ENCODE assay signal across 8 cellular contexts in genomic region chr7:129611246-129612111, GRCh38. TPM values are rescaled to one million over a fixed set of nuclear protein-coding genes. Genes with fewer than 3 reads are reported as not detected.
A peak's percentile ranks its signal among the peaks of the same experiment; 100 is the strongest.
DNase-seq lines count a peak whose midpoint lies in the region; ATAC-seq and TF ChIP-seq lines count a peak whose summit lies in the region.

Gene NRF1 (plus strand): TSS chr7:129611720. CDS start chr7:129657352, 45,632 bp downstream.

- H3K9me3 ChIP-seq in A673 (ENCODE audit: low read depth, low read length, poor library complexity, severe bottlenecking): no peaks in the 10 kb centered on the region
- H3K9me3 ChIP-seq in mammary epithelial cell (replicated peaks; ENCODE audit: insufficient read depth, low read length): no peaks in the 10 kb centered on the region

- H3K4me3 Mint-ChIP-seq in immature natural killer cell: peak within 1 kb of the TSS; percentile 94 to 99 (median 98)

- peaks cover 75 to 86% of the 10 kb centered on the region in 2 donors for H3K4me1 Mint-ChIP-seq in immature natural killer cell

- peak within 1 kb of the TSS; percentile 94 for H2AFZ ChIP-seq in mammary epithelial cell (ENCODE audit: low read depth, low read length)

- peaks cover 67% of the 10 kb centered on the region for H3K79me2 ChIP-seq in mammary epithelial cell (ENCODE audit: insufficient read depth, low read length)

- in situ Hi-C loops in mammary epithelial cell (cut with MboI; ENCODE audit: low sequenced_read_pairs in 2 of 2): no loop called here

- no peak for TF ChIP-seq CTCF in A673 (conservative IDR thresholded peaks at IDR 0.05; ENCODE audit: low read depth, low read length)
- TF ChIP-seq CTCF in WI38 (IDR thresholded peaks at IDR 0.05; ENCODE audit: low read depth, low read length): no peak
- TF ChIP-seq CTCF in mammary epithelial cell (conservative IDR thresholded peaks at IDR 0.05 in 1 of 2, IDR thresholded peaks at IDR 0.05 in 1 of 2; ENCODE audit: extremely low read depth in 1 of 2, insufficient read depth in 1 of 2, low read depth in 1 of 2, low read length in 2 of 2): peak in 1 of 2 donors; percentile 12

- H3K4me3 ChIP-seq in A673 (ENCODE audit: low read depth, low read length, poor library complexity, severe bottlenecking) (peak within 1 kb of the TSS; percentile 82), WI38 (ENCODE audit: low read depth, low read length) (peak within 1 kb of the TSS; percentile 76), mammary epithelial cell (replicated peaks in 1 of 3; ENCODE audit: insufficient read depth in 1 of 3, low read depth in 2 of 3, low read length in 3 of 3) (peak within 1 kb of the TSS; percentile 77 to 95 (median 87))

- ATAC-seq in GM18520 (IDR thresholded peaks at IDR 0.05; ENCODE audit: unreplicated experiment) (peak; percentile 64), HG03064 (IDR thresholded peaks at IDR 0.05; ENCODE audit: low read depth, unreplicated experiment) (peak; percentile 72)

- 4% methylated on average over 14 of the region's 98 CpGs for WGBS in mammary epithelial cell (ENCODE audit: low coverage, missing lambda C conversion rate)

- peak within 1 kb of the TSS; percentile 94 to 99 (median 97) for H3K27ac Mint-ChIP-seq in immature natural killer cell

- H3K4me2 ChIP-seq in mammary epithelial cell (ENCODE audit: insufficient read depth, low read depth, low read length): peak within 1 kb of the TSS; percentile 89

- H3K27ac ChIP-seq in A673 (ENCODE audit: low read depth, low read length, poor library complexity, severe bottlenecking): peak within 1 kb of the TSS; percentile 96
- H3K27ac ChIP-seq in mammary epithelial cell (ENCODE audit: insufficient read depth, low read depth, low read length): peak within 1 kb of the TSS; percentile 80

- no peaks in the 10 kb centered on the region for H4K20me1 ChIP-seq in mammary epithelial cell (ENCODE audit: insufficient read depth, low read length)

- peak within 1 kb of the TSS; percentile 94 for H3K9ac ChIP-seq in mammary epithelial cell (ENCODE audit: insufficient read depth, low read length)

- CTCF ChIA-PET in A673 (lab: Charles Lee) (no interaction called here), mammary epithelial cell (lab: Charles Lee; ENCODE audit: low non-redundant PET) (interaction anchor here (0.6 kb wide), 2 partner anchors 29 to 876 kb away, joined by 3 to 6 read pairs; no protein-coding TSS in a partner anchor)

- H3K27me3 Mint-ChIP-seq in immature natural killer cell (ENCODE audit: low read depth in 3 of 3): peaks cover 7 to 13% (median 11%) of the 10 kb centered on the region in 3 donors

- dilution Hi-C loops in mammary epithelial cell (cut with HindIII; ENCODE audit: low sequenced_read_pairs): no loop called here

- H3K4me1 ChIP-seq in A673 (ENCODE audit: insufficient read depth, low read length, poor library complexity, severe bottlenecking): peaks cover 17% of the 10 kb centered on the region
- peaks cover 27% of the 10 kb centered on the region for H3K4me1 ChIP-seq in mammary epithelial cell (ENCODE audit: insufficient read depth, low read length)

- POLR2A ChIA-PET in A673 (lab: Charles Lee; ENCODE audit: low non-redundant PET): no interaction called here

- H3K9me3 Mint-ChIP-seq in immature natural killer cell: no peaks in the 10 kb centered on the region

- H3K36me3 Mint-ChIP-seq in immature natural killer cell: no peaks in the 10 kb centered on the region

- peaks cover 23% of the 10 kb centered on the region for H3K36me3 ChIP-seq in A673 (ENCODE audit: insufficient read depth, low read length, poor library complexity, severe bottlenecking)
- peaks cover 8% of the 10 kb centered on the region for H3K36me3 ChIP-seq in mammary epithelial cell (ENCODE audit: insufficient read depth, low read length)

- H3K27me3 ChIP-seq in A673 (replicated peaks; ENCODE audit: insufficient read depth, low read depth, low read length, poor library complexity): no peaks in the 10 kb centered on the region
- H3K27me3 ChIP-seq in mammary epithelial cell (ENCODE audit: insufficient read depth, low read length): no peaks in the 10 kb centered on the region

- DNase-seq in A673 (ENCODE audit: low spot score) (peak; percentile 93), NCI-H2171 treated with DMSO at 0.1 percent for 48 hours (lab: John Stamatoyannopoulos, UW) (peak; percentile 89), mammary epithelial cell (peak; percentile 90), immature natural killer cell (peak; percentile 93 to 94 (median 94)), smooth muscle cell of the brain vasculature (ENCODE audit: low read depth, low spot score) (peak; percentile 63)

- intact Hi-C loops in A673 (cut with micrococcal nuclease; ENCODE audit: unreplicated experiment): no loop called here
- intact Hi-C loops in mammary epithelial cell (cut with micrococcal nuclease): loop anchor here (1.0 to 2.0 kb wide), 3 partner anchors 24 to 399 kb away; no protein-coding TSS in a partner anchor

- BruUV-seq in A673 (replicated peaks; lab: Mats Ljungman, UMichigan) (TSS peak; percentile 66), mammary epithelial cell (replicated peaks; lab: Mats Ljungman, UMichigan) (TSS peak; percentile 62)

RNA-seq across cellular contexts. Expression of gene NRF1, which starts in this region (rescaled TPM):
- total RNA-seq in A673 (2021) (28.7 and 30.2 TPM in 2 replicates), mammary epithelial cell (10 to 100 TPM; 11.3 to 14.3 TPM)
- polyA plus RNA-seq in mammary epithelial cell (8.9 TPM), immature natural killer cell (10 to 100 TPM in 2 of 3 donors, 1 to 10 TPM in 1; 9.8 to 24.7 (median 12.7) TPM)
- 16.4 TPM for polyA minus RNA-seq in mammary epithelial cell

Comparison
In these comparisons a context has a peak if more than half of its experiments do, and no peak if none do; other contexts are left out.
1. Peak in every context shown above with its lines: DNase-seq, ATAC-seq, H3K4me3 ChIP-seq and H3K27ac ChIP-seq.